In genomic region chr1:26478159-26478558, GRCh38 we compare ENCODE assay signal across 18 cellular contexts. TPM values are rescaled to one million over a fixed set of nuclear protein-coding genes. Genes with fewer than 3 reads are reported as not detected.
DNase-seq lines count a peak whose midpoint lies in the region; ATAC-seq, FAIRE-seq and TF ChIP-seq lines count a peak whose summit lies in the region.
"Had no signal": no experiment of that assay in that cellular context is flagged by ENCODE, and none has a peak within 500 bp of the region (broad histone marks: within the 10 kb centered on the region; RNA-seq: fewer than 3 reads in every experiment).

No MANE protein-coding gene starts in this region.

- no peak overlapping the region for H3K4me3 Mint-ChIP-seq in stimulated activated effector memory CD8-positive, alpha-beta T cell treated with anti-CD3 and anti-CD28 coated beads, Interleukin-12 subunit alpha, Interleukin-12 subunit beta, amount 100 ng/mL, for 72 hours
- H3K4me3 Mint-ChIP-seq: H9 had no signal

- H3K79me2 ChIP-seq in Karpas-422 (ENCODE audit: low read length) (peaks cover 9% of the 10 kb centered on the region), K562 (ENCODE audit: control insufficient read depth, insufficient read depth, low read length) (peaks cover 21% of the 10 kb centered on the region)

- POLR2A ChIA-PET in K562 (lab: Yijun Ruan, JAX), result interaction anchor here (0.7 to 1.3 kb wide), 5 partner anchors 9 to 189 kb away, joined by 3 to 10 read pairs (median 3); no protein-coding TSS in a partner anchor

- peaks cover 13% of the 10 kb centered on the region for H3K4me1 Mint-ChIP-seq in stimulated activated effector memory CD8-positive, alpha-beta T cell treated with anti-CD3 and anti-CD28 coated beads, Interleukin-12 subunit alpha, Interleukin-12 subunit beta, amount 100 ng/mL, for 72 hours

- H3K4me3 ChIP-seq in Karpas-422 (ENCODE audit: low read length) (no peak overlapping the region), K562 (no peak overlapping the region)
- H3K4me3 ChIP-seq: BLaER1 treated with 17β-estradiol and CSF1 and Interleukin-3, amounts not matched to agents 10 nM and 100 nM had no signal

- H3K4me1 ChIP-seq in Karpas-422 (ENCODE audit: low read length) (peaks cover 12% of the 10 kb centered on the region), K562 (replicated peaks in 1 of 2; ENCODE audit: control insufficient read depth in 2 of 2, insufficient read depth in 2 of 2, low read length in 2 of 2) (peaks cover 18 to 25% of the 10 kb centered on the region in 2 experiments; a peak in 4 of 5 replicates)

- no peak overlapping the region for H3K4me2 ChIP-seq in Karpas-422 (ENCODE audit: low read depth, low read length, poor library complexity, severe bottlenecking)
- H3K4me2 ChIP-seq in K562 (ENCODE audit: insufficient read depth, low read length), result no peak overlapping the region

- peaks cover 24% of the 10 kb centered on the region for H4K20me1 ChIP-seq in Karpas-422 (ENCODE audit: insufficient read depth, low read depth, low read length)
- H4K20me1 ChIP-seq in K562 (replicated peaks; ENCODE audit: control insufficient read depth, insufficient read depth, low read length), result peaks cover 11% of the 10 kb centered on the region

- in situ Hi-C loops in K562 (cut with MboI), result no loop called here

- no peak overlapping the region for H3K9ac ChIP-seq in Karpas-422 (ENCODE audit: low read length)
- H3K9ac ChIP-seq in K562 (ENCODE audit: insufficient read depth in 1 of 2, low read depth in 2 of 2, low read length in 2 of 2), result no peak overlapping the region
- H3K9ac ChIP-seq: BLaER1 treated with 17β-estradiol and CSF1 and Interleukin-3, amounts not matched to agents 10 nM and 100 nM had no signal

- no peaks in the 10 kb centered on the region for H3K9me3 ChIP-seq in Karpas-422 (ENCODE audit: low read length)
- no peaks in the 10 kb centered on the region for H3K9me3 ChIP-seq in K562 (replicated peaks; ENCODE audit: control insufficient read depth, insufficient read depth, low read depth, low read length)
- H3K9me3 ChIP-seq: BLaER1 treated with 17β-estradiol and CSF1 and Interleukin-3, amounts not matched to agents 10 nM and 100 nM had no signal

- TF ChIP-seq CTCF in K562 (IDR thresholded peaks at IDR 0.05 in 2 of 3, conservative IDR thresholded peaks at IDR 0.05 in 1 of 3; ENCODE audit: insufficient read depth in 2 of 3, low read depth in 1 of 3, low read length in 3 of 3), result no peak

- H3K36me3 Mint-ChIP-seq in stimulated activated effector memory CD8-positive, alpha-beta T cell treated with anti-CD3 and anti-CD28 coated beads, Interleukin-12 subunit alpha, Interleukin-12 subunit beta, amount 100 ng/mL, for 72 hours, result peaks cover 87% of the 10 kb centered on the region

- no peak for TF ChIP-seq RAD21 in K562 (CRISPR knock-in tag; conservative IDR thresholded peaks at IDR 0.05 in 1 of 2, IDR thresholded peaks at IDR 0.05 in 1 of 2)

- H3K36me3 ChIP-seq in Karpas-422 (ENCODE audit: insufficient read depth, low read length) (peaks cover 33% of the 10 kb centered on the region), K562 (ENCODE audit: control insufficient read depth, insufficient read depth, low read length) (peaks cover 41% of the 10 kb centered on the region)

- TF ChIP-seq POLR2A in K562 (conservative IDR thresholded peaks at IDR 0.05), result no peak

- FAIRE-seq in K562 (lab: Jason Lieb, UNC), result no peak

- H3K27me3 ChIP-seq in Karpas-422 (ENCODE audit: low read length) (no peaks in the 10 kb centered on the region), K562 (ENCODE audit: control insufficient read depth in 2 of 2, insufficient read depth in 2 of 2, low read length in 2 of 2) (no peaks in the 10 kb centered on the region)
- H3K27me3 ChIP-seq: BLaER1 treated with 17β-estradiol and CSF1 and Interleukin-3, amounts not matched to agents 10 nM and 100 nM had no signal

- no peaks in the 10 kb centered on the region for H3K9me1 ChIP-seq in K562 (ENCODE audit: control insufficient read depth, insufficient read depth, low read length)

- no peak overlapping the region for H3K27ac ChIP-seq in Karpas-422 (ENCODE audit: low read length)
- H3K27ac ChIP-seq in K562 (ENCODE audit: extremely low read depth, low read depth, low read length), result no peak overlapping the region
- H3K27ac ChIP-seq: BLaER1 treated with 17β-estradiol and CSF1 and Interleukin-3, amounts not matched to agents 10 nM and 100 nM had no signal

- CTCF ChIA-PET in K562 (lab: Yijun Ruan, JAX; ENCODE audit: low intra/inter-chr PET ratio), result no interaction called here

- H3K27ac Mint-ChIP-seq in stimulated activated effector memory CD8-positive, alpha-beta T cell treated with anti-CD3 and anti-CD28 coated beads, Interleukin-12 subunit alpha, Interleukin-12 subunit beta, amount 100 ng/mL, for 72 hours, result peak overlapping the region; percentile 50

- no peak for ATAC-seq in K562
- no peak for ATAC-seq in stimulated activated effector memory CD8-positive, alpha-beta T cell treated with anti-CD3 and anti-CD28 coated beads, Interleukin-12 subunit alpha, Interleukin-12 subunit beta, amount 100 ng/mL, for 72 hours

- BruUV-seq in K562 (replicated peaks; lab: Mats Ljungman, UMichigan), result no TSS peak

- intact Hi-C loops in K562 (cut with micrococcal nuclease), result no loop called here

- TF ChIP-seq EP300 in K562 (IDR thresholded peaks at IDR 0.05; ENCODE audit: low read length), result no peak

- DNase-seq in NOMO-1 treated with DMSO at 0.1 percent for 48 hours (lab: John Stamatoyannopoulos, UW; ENCODE audit: unreplicated experiment), result peak; percentile 3
- no peak for DNase-seq in NOMO-1 treated with dmso at 0.1 percent for 144 hours (lab: John Stamatoyannopoulos, UW; ENCODE audit: unreplicated experiment)
- peak; percentile 68 for DNase-seq in Karpas-422
- no peak for DNase-seq in K562 (ENCODE audit: extremely low read depth in 1 of 4, low spot score in 3 of 4)
- no peak for DNase-seq in stimulated activated effector memory CD8-positive, alpha-beta T cell treated with anti-CD3 and anti-CD28 coated beads, Interleukin-12 subunit alpha, Interleukin-12 subunit beta, amount 100 ng/mL, for 72 hours (ENCODE audit: low spot score in 2 of 2)
- no peak for DNase-seq in NCI-H748 treated with DMSO at 0.1 percent for 48 hours (lab: John Stamatoyannopoulos, UW)
- no peak for DNase-seq in DMS153 treated with DMSO at 0.1 percent for 48 hours (lab: John Stamatoyannopoulos, UW; ENCODE audit: unreplicated experiment)
- DNase-seq: CD8-positive, alpha-beta memory T cell; DMS79 treated with DMSO at 0.1 percent for 48 hours; H9; NCI-H1092 treated with DMSO at 0.1 percent for 48 hours; NCI-H1694; NCI-H2107; NCI-H226; NCI-H524 treated with DMSO at 0.1 percent for 48 hours; RPMI8226; SHP77 treated with DMSO at 0.1 percent for 48 hours had no signal

- H2AFZ ChIP-seq in Karpas-422 (ENCODE audit: low read length) (no peak overlapping the region), K562 (ENCODE audit: low read depth, low read length) (no peak overlapping the region)

- H3K9me2 ChIP-seq in Karpas-422 (replicated peaks; ENCODE audit: insufficient read depth, low read length), result no peaks in the 10 kb centered on the region

- 84% methylated on average over 3 of the region's 3 CpGs for WGBS in K562 (ENCODE audit: insufficient coverage, low coverage, missing lambda C conversion rate)

- H3K9me3 Mint-ChIP-seq in stimulated activated effector memory CD8-positive, alpha-beta T cell treated with anti-CD3 and anti-CD28 coated beads, Interleukin-12 subunit alpha, Interleukin-12 subunit beta, amount 100 ng/mL, for 72 hours, result no peaks in the 10 kb centered on the region
- H3K9me3 Mint-ChIP-seq: CD8-positive, alpha-beta memory T cell; H9 had no signal

RNA-seq across cellular contexts. Expression of gene HMGN2, which starts 5.9 kb away (rescaled TPM):
- 407 and 515 TPM in 2 replicates for total RNA-seq in Karpas-422 (2014; rRNA removed; shearing (Covaris generic); ENCODE audit: low replicate concordance)
- 381 and 607 TPM in 2 replicates for total RNA-seq in K562 (2011; cell fraction: chromatin; rRNA removed; ENCODE audit: low replicate concordance)
- 219 and 264 TPM in 2 replicates for total RNA-seq in K562 (2011; cell fraction: nucleolus; rRNA removed)
- total RNA-seq in K562 (2011; cell fraction: nucleoplasm; rRNA removed), result 460 and 546 TPM in 2 replicates
- total RNA-seq in K562 (2014; rRNA removed) (965 and 1,011 TPM in 2 replicates), K562 (2014; rRNA removed; fragmentation: Illumina TruSeq; extraction: Trizol) (866 and 959 TPM in 2 replicates), K562 (2015; rRNA removed; fragmentation: Illumina TruSeq; extraction: Trizol) (983 and 1,131 TPM in 2 replicates), K562 (2021) (972 and 1,007 TPM in 2 replicates)
- polyA plus RNA-seq in K562 (2011; rRNA removed) (370 and 462 TPM in 2 replicates), K562 (2014; fragmentation: Illumina TruSeq; extraction: Trizol) (1,354 and 1,569 TPM in 2 replicates), K562 (2014; fragmentation: Nextera tagmentation; extraction: Ambion mirVana) (1,000 to 10,000 TPM in 1 of 2 experiments, 100 to 1,000 TPM in 1; 805 to 1,140 TPM), K562 (2014; rRNA removed) (577 and 603 TPM in 2 replicates)
- polyA plus RNA-seq in K562 (2011; cell fraction: cytosol; rRNA removed), result 151 and 308 TPM in 2 replicates
- polyA plus RNA-seq in K562 (2011; cell fraction: nucleus; rRNA removed), result 496 and 1,136 TPM in 2 replicates
- 1,292 and 1,447 TPM in 2 replicates for polyA plus RNA-seq in K562 (2012)
- polyA minus RNA-seq in K562 (2011; rRNA and poly(A)+ RNA removed), result 169 and 229 TPM in 2 replicates
- polyA minus RNA-seq in K562 (2011; cell fraction: cytosol; rRNA and poly(A)+ RNA removed), result 143 and 214 TPM in 2 replicates
- polyA minus RNA-seq in K562 (2011; cell fraction: nucleus; rRNA and poly(A)+ RNA removed), result 90.3 and 188 TPM in 2 replicates

RNA-seq across cellular contexts. Expression of gene DHDDS, which starts 46.0 kb away (rescaled TPM):
- 17.0 and 31.1 TPM in 2 replicates for total RNA-seq in Karpas-422 (2014; rRNA removed; shearing (Covaris generic); ENCODE audit: low replicate concordance)
- total RNA-seq in K562 (2011; cell fraction: chromatin; rRNA removed; ENCODE audit: low replicate concordance), result 193 and 199 TPM in 2 replicates
- 118 TPM in 2 replicates for total RNA-seq in K562 (2011; cell fraction: nucleolus; rRNA removed)
- 160 and 187 TPM in 2 replicates for total RNA-seq in K562 (2011; cell fraction: nucleoplasm; rRNA removed)
- 40.8 and 45.3 TPM in 2 replicates for total RNA-seq in K562 (2014; rRNA removed)
- 49.6 and 51.4 TPM in 2 replicates for total RNA-seq in K562 (2014; rRNA removed; fragmentation: Illumina TruSeq; extraction: Trizol)
- total RNA-seq in K562 (2015; rRNA removed; fragmentation: Illumina TruSeq; extraction: Trizol), result 46.8 and 47.4 TPM in 2 replicates
- 55.0 and 60.4 TPM in 2 replicates for total RNA-seq in K562 (2021)
- 34.8 and 39.8 TPM in 2 replicates for polyA plus RNA-seq in K562 (2011; rRNA removed)
- polyA plus RNA-seq in K562 (2011; cell fraction: cytosol; rRNA removed), result 30.4 and 33.9 TPM in 2 replicates
- 36.1 and 38.4 TPM in 2 replicates for polyA plus RNA-seq in K562 (2011; cell fraction: nucleus; rRNA removed)
- 30.7 and 44.5 TPM in 2 replicates for polyA plus RNA-seq in K562 (2012)
- 41.8 and 50.3 TPM in 2 replicates for polyA plus RNA-seq in K562 (2014; fragmentation: Illumina TruSeq; extraction: Trizol)
- 10 to 100 TPM; 33.3 to 44.3 TPM for polyA plus RNA-seq in K562 (2014; fragmentation: Nextera tagmentation; extraction: Ambion mirVana)
- 38.3 and 42.1 TPM in 2 replicates for polyA plus RNA-seq in K562 (2014; rRNA removed)
- 75.8 and 89.1 TPM in 2 replicates for polyA minus RNA-seq in K562 (2011; rRNA and poly(A)+ RNA removed)
- polyA minus RNA-seq in K562 (2011; cell fraction: cytosol; rRNA and poly(A)+ RNA removed), result 23.4 and 26.7 TPM in 2 replicates
- polyA minus RNA-seq in K562 (2011; cell fraction: nucleus; rRNA and poly(A)+ RNA removed), result 39.3 and 68.4 TPM in 2 replicates

RNA-seq across cellular contexts. Expression of gene RPS6KA1, which starts 51.4 kb away (rescaled TPM):
- 85.3 and 106 TPM in 2 replicates for total RNA-seq in Karpas-422 (2014; rRNA removed; shearing (Covaris generic); ENCODE audit: low replicate concordance)
- 64.2 and 141 TPM in 2 replicates for total RNA-seq in K562 (2011; cell fraction: chromatin; rRNA removed; ENCODE audit: low replicate concordance)
- 77.4 and 79.9 TPM in 2 replicates for total RNA-seq in K562 (2011; cell fraction: nucleolus; rRNA removed)
- total RNA-seq in K562 (2011; cell fraction: nucleoplasm; rRNA removed), result 68.8 and 76.8 TPM in 2 replicates
- total RNA-seq in K562 (2014; rRNA removed) (54.8 and 67.3 TPM in 2 replicates), K562 (2014; rRNA removed; fragmentation: Illumina TruSeq; extraction: Trizol) (25.7 and 30.1 TPM in 2 replicates), K562 (2015; rRNA removed; fragmentation: Illumina TruSeq; extraction: Trizol) (40.5 and 44.4 TPM in 2 replicates), K562 (2021) (61.0 and 62.4 TPM in 2 replicates)
- polyA plus RNA-seq in K562 (2011; rRNA removed) (33.0 and 33.1 TPM in 2 replicates), K562 (2014; fragmentation: Illumina TruSeq; extraction: Trizol) (46.3 and 49.0 TPM in 2 replicates), K562 (2014; fragmentation: Nextera tagmentation; extraction: Ambion mirVana) (1 to 10 TPM; 2.4 to 2.9 TPM), K562 (2014; rRNA removed) (35.5 and 36.9 TPM in 2 replicates)
- 33.1 and 54.6 TPM in 2 replicates for polyA plus RNA-seq in K562 (2011; cell fraction: cytosol; rRNA removed)
- polyA plus RNA-seq in K562 (2011; cell fraction: nucleus; rRNA removed), result 41.1 and 53.3 TPM in 2 replicates
- polyA plus RNA-seq in K562 (2012), result 49.6 and 51.4 TPM in 2 replicates
- 30.0 and 44.2 TPM in 2 replicates for polyA minus RNA-seq in K562 (2011; rRNA and poly(A)+ RNA removed)
- polyA minus RNA-seq in K562 (2011; cell fraction: cytosol; rRNA and poly(A)+ RNA removed), result 40.6 and 44.9 TPM in 2 replicates
- polyA minus RNA-seq in K562 (2011; cell fraction: nucleus; rRNA and poly(A)+ RNA removed), result 22.8 and 34.9 TPM in 2 replicates

Comparison
In these comparisons a context has a peak if more than half of its experiments do, and no peak if none do; other contexts are left out.
1. DNase-seq: peak in NOMO-1 treated with DMSO at 0.1 percent for 48 hours (single experiment) and Karpas-422 (single experiment); none in NOMO-1 treated with dmso at 0.1 percent for 144 hours (single experiment), K562 (0 of 4), stimulated activated effector memory CD8-positive, alpha-beta T cell treated with anti-CD3 and anti-CD28 coated beads, Interleukin-12 subunit alpha, Interleukin-12 subunit beta, amount 100 ng/mL, for 72 hours (0 of 2), NCI-H748 treated with DMSO at 0.1 percent for 48 hours (single experiment) and DMS153 treated with DMSO at 0.1 percent for 48 hours (single experiment).